In the genomic region with DNA sequence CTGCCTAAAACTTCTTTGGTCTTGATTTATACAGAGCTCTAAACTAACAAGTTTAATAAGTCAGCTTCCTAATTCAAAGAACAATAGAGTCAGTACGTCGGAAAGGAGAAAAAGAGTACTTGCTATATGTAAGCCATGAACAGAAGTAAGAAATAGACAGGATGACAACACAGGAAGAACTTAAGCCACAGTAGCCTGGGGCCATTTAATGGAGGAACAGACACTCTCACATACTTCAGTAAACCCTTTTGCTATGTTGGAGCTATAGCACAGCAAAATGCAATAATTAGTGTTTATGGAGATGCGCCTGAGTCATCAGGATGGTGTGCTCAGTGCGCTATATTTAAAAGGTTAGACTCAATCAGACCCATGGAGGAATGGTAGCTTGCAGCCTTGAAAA, we compare ENCODE assay signal across 1 cellular context.
TF ChIP-seq lines count a peak whose summit lies in the region.

No MANE protein-coding gene starts in this region.

TF ChIP-seq in HCT116, 20 proteins besides CTCF, POLR2A, EP300 and RAD21 (continued from another document):
- TF ChIP-seq, protein P1, sequence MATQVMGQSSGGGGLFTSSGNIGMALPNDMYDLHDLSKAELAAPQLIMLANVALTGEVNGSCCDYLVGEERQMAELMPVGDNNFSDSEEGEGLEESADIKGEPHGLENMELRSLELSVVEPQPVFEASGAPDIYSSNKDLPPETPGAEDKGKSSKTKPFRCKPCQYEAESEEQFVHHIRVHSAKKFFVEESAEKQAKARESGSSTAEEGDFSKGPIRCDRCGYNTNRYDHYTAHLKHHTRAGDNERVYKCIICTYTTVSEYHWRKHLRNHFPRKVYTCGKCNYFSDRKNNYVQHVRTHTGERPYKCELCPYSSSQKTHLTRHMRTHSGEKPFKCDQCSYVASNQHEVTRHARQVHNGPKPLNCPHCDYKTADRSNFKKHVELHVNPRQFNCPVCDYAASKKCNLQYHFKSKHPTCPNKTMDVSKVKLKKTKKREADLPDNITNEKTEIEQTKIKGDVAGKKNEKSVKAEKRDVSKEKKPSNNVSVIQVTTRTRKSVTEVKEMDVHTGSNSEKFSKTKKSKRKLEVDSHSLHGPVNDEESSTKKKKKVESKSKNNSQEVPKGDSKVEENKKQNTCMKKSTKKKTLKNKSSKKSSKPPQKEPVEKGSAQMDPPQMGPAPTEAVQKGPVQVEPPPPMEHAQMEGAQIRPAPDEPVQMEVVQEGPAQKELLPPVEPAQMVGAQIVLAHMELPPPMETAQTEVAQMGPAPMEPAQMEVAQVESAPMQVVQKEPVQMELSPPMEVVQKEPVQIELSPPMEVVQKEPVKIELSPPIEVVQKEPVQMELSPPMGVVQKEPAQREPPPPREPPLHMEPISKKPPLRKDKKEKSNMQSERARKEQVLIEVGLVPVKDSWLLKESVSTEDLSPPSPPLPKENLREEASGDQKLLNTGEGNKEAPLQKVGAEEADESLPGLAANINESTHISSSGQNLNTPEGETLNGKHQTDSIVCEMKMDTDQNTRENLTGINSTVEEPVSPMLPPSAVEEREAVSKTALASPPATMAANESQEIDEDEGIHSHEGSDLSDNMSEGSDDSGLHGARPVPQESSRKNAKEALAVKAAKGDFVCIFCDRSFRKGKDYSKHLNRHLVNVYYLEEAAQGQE (IDR thresholded peaks at IDR 0.05; ENCODE audit: low read depth) = no peak
- TF ChIP-seq YY1 (IDR thresholded peaks at IDR 0.05; ENCODE audit: extremely low read depth, insufficient replicate concordance, low read depth, low read length) (no peak), TCF7L2 (IDR thresholded peaks at IDR 0.05; ENCODE audit: borderline replicate concordance, extremely low read depth, insufficient read depth, insufficient read length) (no peak)
